ENCODE assay signal across 1 cellular context in the genomic region with DNA sequence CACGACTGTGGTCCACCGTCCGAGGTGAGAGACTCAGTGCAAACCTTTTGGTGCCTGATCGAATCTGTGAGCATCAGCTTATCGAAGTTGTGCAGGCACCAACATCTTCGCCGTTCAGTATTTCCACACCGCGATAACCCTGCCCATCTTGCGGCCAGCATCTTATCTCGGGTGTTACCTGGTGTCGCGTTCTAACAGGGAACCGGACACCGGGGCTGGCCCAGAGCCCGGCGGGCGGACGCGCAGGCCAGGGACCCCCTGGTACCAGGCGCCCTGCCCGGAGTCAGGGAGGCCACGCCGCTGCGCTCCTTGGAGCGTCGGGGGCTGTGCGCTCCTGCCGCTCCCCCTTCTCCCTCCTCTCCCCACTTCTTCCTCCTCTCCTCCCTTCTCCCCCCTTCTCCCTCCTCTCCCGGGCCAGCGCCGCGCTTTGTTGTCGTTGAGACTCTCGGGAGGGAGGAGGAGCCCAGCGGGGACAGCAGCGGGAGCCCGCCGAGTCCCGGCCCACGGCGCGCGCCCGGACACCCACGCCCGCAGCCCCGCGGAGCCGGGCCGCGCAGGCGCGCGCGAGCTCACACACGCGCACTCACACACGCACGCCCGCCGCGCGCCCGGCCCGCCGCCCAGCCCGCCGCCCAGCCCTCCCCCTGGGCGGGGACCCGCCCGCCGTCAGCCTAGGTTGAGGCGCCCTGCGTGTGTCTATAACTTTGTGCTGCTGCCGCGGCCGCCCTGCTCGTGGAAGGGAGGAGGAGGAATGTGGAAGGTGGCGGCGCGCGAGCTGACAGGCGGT.
TF ChIP-seq lines count a peak whose summit lies in the region.

No MANE protein-coding gene starts in this region.

TF ChIP-seq in K562, 482 proteins besides CTCF, POLR2A, EP300 and RAD21 (continued from another document and continues in another):
- TF ChIP-seq, protein P1, sequence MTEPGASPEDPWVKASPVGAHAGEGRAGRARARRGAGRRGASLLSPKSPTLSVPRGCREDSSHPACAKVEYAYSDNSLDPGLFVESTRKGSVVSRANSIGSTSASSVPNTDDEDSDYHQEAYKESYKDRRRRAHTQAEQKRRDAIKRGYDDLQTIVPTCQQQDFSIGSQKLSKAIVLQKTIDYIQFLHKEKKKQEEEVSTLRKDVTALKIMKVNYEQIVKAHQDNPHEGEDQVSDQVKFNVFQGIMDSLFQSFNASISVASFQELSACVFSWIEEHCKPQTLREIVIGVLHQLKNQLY (CRISPR knock-in tag; conservative IDR thresholded peaks at IDR 0.05): 0 out of 4 replicates have a peak, but pooled peaks of 1 of the 2 experiments have one; percentile 45
- TF ChIP-seq BHLHE40 (IDR thresholded peaks at IDR 0.05; ENCODE audit: low read length) (peak; percentile 41; the same call in 1 of the 2 replicates), CREM (IDR thresholded peaks at IDR 0.05; ENCODE audit: low read depth) (peak; percentile 79), RUNX1 (IDR thresholded peaks at IDR 0.05; ENCODE audit: low read depth) (peak; percentile 86), DMBX1 (CRISPR knock-in tag; IDR thresholded peaks at IDR 0.05; ENCODE audit: borderline replicate concordance) (peak; percentile 47; the same call in 1 of the 2 replicates), ZNF707 (CRISPR knock-in tag; conservative IDR thresholded peaks at IDR 0.05) (no peak), SMAD1 (IDR thresholded peaks at IDR 0.05; ENCODE audit: low read depth, low read length, partially characterized antibody) (no peak), ZNF589 (CRISPR knock-in tag; IDR thresholded peaks at IDR 0.05; ENCODE audit: low read depth) (peak; percentile 90), RNF2 (IDR thresholded peaks at IDR 0.05) (peak; percentile 88), ZNF263 (CRISPR knock-in tag; IDR thresholded peaks at IDR 0.05; ENCODE audit: borderline replicate concordance) (peak; percentile 67), NCOR1 (IDR thresholded peaks at IDR 0.05) (peak; percentile 93), CBFA2T3 (IDR thresholded peaks at IDR 0.05) (peak; percentile 97), SAP30 (IDR thresholded peaks at IDR 0.05; ENCODE audit: borderline replicate concordance, insufficient read depth, low read depth, low read length, poor library complexity, severe bottlenecking) (peak; percentile 20), ZNF644 (tag; IDR thresholded peaks at IDR 0.05; ENCODE audit: low read depth) (peak; percentile 23; the same call in 1 of the 2 replicates), ZBTB7A (IDR thresholded peaks at IDR 0.05; ENCODE audit: borderline replicate concordance, control insufficient read depth, low read depth, low read length) (peak; percentile 44; the same call in 1 of the 2 replicates), CBX3 (IDR thresholded peaks at IDR 0.05; ENCODE audit: borderline replicate concordance in 1 of 2, low read length in 2 of 2) (peak in 1 of 2 experiments; percentile 68; a peak in 1 of 3 replicates), HDAC2 (IDR thresholded peaks at IDR 0.05) (peak; percentile 88), NR2C1 (IDR thresholded peaks at IDR 0.05) (no peak), NR2C1 (tag; IDR thresholded peaks at IDR 0.05) (0 out of 2 replicates have a peak, but pooled peaks have one; percentile 45), ZFX (CRISPR knock-in tag; IDR thresholded peaks at IDR 0.05) (peak; percentile 69), NR4A1 (CRISPR knock-in tag; IDR thresholded peaks at IDR 0.05) (no peak), NR4A1 (tag; IDR thresholded peaks at IDR 0.05) (peak; percentile 76), ZNF766 (CRISPR knock-in tag; conservative IDR thresholded peaks at IDR 0.05) (peak; percentile 77; the same call in 1 of the 2 replicates), GATAD2B (IDR thresholded peaks at IDR 0.05; ENCODE audit: borderline replicate concordance) (peak; percentile 68; the same call in 1 of the 2 replicates), MTA2 (IDR thresholded peaks at IDR 0.05; ENCODE audit: low read depth) (peak; percentile 89), SIX5 (IDR thresholded peaks at IDR 0.05; ENCODE audit: borderline replicate concordance in 1 of 2, insufficient read depth in 1 of 2, low read depth in 1 of 2, low read length in 2 of 2) (no peak), ZFPM2 (CRISPR knock-in tag; IDR thresholded peaks at IDR 0.05) (no peak), CBFA2T2 (conservative IDR thresholded peaks at IDR 0.05) (peak; percentile 94), TAF1 (IDR thresholded peaks at IDR 0.05; ENCODE audit: control insufficient read depth, extremely low read depth, insufficient read depth, low read length, severe bottlenecking) (peak; percentile 60), BCOR (IDR thresholded peaks at IDR 0.05) (peak; percentile 94), SMARCE1 (IDR thresholded peaks at IDR 0.05) (peak; percentile 91), HMGN3 (IDR thresholded peaks at IDR 0.05; ENCODE audit: borderline replicate concordance, extremely low read depth, insufficient read length, low read depth, low read length) (peak; percentile 99), ZNF583 (CRISPR knock-in tag; IDR thresholded peaks at IDR 0.05) (0 out of 2 replicates have a peak, but pooled peaks have one; percentile 19), ZNF354B (CRISPR knock-in tag; IDR thresholded peaks at IDR 0.05) (no peak)
- TF ChIP-seq, protein P2, sequence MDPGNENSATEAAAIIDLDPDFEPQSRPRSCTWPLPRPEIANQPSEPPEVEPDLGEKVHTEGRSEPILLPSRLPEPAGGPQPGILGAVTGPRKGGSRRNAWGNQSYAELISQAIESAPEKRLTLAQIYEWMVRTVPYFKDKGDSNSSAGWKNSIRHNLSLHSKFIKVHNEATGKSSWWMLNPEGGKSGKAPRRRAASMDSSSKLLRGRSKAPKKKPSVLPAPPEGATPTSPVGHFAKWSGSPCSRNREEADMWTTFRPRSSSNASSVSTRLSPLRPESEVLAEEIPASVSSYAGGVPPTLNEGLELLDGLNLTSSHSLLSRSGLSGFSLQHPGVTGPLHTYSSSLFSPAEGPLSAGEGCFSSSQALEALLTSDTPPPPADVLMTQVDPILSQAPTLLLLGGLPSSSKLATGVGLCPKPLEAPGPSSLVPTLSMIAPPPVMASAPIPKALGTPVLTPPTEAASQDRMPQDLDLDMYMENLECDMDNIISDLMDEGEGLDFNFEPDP (CRISPR knock-in tag; IDR thresholded peaks at IDR 0.05): no peak
- TF ChIP-seq, protein P3, sequence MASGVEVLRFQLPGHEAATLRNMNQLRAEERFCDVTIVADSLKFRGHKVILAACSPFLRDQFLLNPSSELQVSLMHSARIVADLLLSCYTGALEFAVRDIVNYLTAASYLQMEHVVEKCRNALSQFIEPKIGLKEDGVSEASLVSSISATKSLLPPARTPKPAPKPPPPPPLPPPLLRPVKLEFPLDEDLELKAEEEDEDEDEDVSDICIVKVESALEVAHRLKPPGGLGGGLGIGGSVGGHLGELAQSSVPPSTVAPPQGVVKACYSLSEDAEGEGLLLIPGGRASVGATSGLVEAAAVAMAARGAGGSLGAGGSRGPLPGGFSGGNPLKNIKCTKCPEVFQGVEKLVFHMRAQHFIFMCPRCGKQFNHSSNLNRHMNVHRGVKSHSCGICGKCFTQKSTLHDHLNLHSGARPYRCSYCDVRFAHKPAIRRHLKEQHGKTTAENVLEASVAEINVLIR (CRISPR knock-in tag; IDR thresholded peaks at IDR 0.05): no peak
- TF ChIP-seq, protein P4, sequence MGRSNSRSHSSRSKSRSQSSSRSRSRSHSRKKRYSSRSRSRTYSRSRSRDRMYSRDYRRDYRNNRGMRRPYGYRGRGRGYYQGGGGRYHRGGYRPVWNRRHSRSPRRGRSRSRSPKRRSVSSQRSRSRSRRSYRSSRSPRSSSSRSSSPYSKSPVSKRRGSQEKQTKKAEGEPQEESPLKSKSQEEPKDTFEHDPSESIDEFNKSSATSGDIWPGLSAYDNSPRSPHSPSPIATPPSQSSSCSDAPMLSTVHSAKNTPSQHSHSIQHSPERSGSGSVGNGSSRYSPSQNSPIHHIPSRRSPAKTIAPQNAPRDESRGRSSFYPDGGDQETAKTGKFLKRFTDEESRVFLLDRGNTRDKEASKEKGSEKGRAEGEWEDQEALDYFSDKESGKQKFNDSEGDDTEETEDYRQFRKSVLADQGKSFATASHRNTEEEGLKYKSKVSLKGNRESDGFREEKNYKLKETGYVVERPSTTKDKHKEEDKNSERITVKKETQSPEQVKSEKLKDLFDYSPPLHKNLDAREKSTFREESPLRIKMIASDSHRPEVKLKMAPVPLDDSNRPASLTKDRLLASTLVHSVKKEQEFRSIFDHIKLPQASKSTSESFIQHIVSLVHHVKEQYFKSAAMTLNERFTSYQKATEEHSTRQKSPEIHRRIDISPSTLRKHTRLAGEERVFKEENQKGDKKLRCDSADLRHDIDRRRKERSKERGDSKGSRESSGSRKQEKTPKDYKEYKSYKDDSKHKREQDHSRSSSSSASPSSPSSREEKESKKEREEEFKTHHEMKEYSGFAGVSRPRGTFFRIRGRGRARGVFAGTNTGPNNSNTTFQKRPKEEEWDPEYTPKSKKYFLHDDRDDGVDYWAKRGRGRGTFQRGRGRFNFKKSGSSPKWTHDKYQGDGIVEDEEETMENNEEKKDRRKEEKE (IDR thresholded peaks at IDR 0.05; ENCODE audit: borderline replicate concordance in 1 of 2, control insufficient read depth in 1 of 2, low read depth in 2 of 2, low read length in 1 of 2): 0 out of 4 replicates have a peak, but pooled peaks of 1 of the 2 experiments have one; percentile 42
- TF ChIP-seq, protein P5, sequence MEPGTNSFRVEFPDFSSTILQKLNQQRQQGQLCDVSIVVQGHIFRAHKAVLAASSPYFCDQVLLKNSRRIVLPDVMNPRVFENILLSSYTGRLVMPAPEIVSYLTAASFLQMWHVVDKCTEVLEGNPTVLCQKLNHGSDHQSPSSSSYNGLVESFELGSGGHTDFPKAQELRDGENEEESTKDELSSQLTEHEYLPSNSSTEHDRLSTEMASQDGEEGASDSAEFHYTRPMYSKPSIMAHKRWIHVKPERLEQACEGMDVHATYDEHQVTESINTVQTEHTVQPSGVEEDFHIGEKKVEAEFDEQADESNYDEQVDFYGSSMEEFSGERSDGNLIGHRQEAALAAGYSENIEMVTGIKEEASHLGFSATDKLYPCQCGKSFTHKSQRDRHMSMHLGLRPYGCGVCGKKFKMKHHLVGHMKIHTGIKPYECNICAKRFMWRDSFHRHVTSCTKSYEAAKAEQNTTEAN (CRISPR knock-in tag; IDR thresholded peaks at IDR 0.05): peak; percentile 63; the same call in 1 of the 2 replicates
- TF ChIP-seq, protein P6, sequence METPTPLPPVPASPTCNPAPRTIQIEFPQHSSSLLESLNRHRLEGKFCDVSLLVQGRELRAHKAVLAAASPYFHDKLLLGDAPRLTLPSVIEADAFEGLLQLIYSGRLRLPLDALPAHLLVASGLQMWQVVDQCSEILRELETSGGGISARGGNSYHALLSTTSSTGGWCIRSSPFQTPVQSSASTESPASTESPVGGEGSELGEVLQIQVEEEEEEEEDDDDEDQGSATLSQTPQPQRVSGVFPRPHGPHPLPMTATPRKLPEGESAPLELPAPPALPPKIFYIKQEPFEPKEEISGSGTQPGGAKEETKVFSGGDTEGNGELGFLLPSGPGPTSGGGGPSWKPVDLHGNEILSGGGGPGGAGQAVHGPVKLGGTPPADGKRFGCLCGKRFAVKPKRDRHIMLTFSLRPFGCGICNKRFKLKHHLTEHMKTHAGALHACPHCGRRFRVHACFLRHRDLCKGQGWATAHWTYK (CRISPR knock-in tag; IDR thresholded peaks at IDR 0.05): peak; percentile 73; the same call in 1 of the 2 replicates
- TF ChIP-seq, protein P7, sequence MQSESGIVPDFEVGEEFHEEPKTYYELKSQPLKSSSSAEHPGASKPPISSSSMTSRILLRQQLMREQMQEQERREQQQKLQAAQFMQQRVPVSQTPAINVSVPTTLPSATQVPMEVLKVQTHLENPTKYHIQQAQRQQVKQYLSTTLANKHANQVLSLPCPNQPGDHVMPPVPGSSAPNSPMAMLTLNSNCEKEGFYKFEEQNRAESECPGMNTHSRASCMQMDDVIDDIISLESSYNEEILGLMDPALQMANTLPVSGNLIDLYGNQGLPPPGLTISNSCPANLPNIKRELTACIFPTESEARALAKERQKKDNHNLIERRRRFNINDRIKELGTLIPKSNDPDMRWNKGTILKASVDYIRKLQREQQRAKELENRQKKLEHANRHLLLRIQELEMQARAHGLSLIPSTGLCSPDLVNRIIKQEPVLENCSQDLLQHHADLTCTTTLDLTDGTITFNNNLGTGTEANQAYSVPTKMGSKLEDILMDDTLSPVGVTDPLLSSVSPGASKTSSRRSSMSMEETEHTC (IDR thresholded peaks at IDR 0.05): peak; percentile 56; the same call in 1 of the 2 replicates
- TF ChIP-seq, protein P8, sequence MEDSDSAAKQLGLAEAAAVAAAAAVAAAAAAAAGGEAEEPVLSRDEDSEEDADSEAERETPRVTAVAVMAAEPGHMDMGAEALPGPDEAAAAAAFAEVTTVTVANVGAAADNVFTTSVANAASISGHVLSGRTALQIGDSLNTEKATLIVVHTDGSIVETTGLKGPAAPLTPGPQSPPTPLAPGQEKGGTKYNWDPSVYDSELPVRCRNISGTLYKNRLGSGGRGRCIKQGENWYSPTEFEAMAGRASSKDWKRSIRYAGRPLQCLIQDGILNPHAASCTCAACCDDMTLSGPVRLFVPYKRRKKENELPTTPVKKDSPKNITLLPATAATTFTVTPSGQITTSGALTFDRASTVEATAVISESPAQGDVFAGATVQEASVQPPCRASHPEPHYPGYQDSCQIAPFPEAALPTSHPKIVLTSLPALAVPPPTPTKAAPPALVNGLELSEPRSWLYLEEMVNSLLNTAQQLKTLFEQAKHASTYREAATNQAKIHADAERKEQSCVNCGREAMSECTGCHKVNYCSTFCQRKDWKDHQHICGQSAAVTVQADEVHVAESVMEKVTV (CRISPR knock-in tag; IDR thresholded peaks at IDR 0.05): no peak
- TF ChIP-seq, protein P9, sequence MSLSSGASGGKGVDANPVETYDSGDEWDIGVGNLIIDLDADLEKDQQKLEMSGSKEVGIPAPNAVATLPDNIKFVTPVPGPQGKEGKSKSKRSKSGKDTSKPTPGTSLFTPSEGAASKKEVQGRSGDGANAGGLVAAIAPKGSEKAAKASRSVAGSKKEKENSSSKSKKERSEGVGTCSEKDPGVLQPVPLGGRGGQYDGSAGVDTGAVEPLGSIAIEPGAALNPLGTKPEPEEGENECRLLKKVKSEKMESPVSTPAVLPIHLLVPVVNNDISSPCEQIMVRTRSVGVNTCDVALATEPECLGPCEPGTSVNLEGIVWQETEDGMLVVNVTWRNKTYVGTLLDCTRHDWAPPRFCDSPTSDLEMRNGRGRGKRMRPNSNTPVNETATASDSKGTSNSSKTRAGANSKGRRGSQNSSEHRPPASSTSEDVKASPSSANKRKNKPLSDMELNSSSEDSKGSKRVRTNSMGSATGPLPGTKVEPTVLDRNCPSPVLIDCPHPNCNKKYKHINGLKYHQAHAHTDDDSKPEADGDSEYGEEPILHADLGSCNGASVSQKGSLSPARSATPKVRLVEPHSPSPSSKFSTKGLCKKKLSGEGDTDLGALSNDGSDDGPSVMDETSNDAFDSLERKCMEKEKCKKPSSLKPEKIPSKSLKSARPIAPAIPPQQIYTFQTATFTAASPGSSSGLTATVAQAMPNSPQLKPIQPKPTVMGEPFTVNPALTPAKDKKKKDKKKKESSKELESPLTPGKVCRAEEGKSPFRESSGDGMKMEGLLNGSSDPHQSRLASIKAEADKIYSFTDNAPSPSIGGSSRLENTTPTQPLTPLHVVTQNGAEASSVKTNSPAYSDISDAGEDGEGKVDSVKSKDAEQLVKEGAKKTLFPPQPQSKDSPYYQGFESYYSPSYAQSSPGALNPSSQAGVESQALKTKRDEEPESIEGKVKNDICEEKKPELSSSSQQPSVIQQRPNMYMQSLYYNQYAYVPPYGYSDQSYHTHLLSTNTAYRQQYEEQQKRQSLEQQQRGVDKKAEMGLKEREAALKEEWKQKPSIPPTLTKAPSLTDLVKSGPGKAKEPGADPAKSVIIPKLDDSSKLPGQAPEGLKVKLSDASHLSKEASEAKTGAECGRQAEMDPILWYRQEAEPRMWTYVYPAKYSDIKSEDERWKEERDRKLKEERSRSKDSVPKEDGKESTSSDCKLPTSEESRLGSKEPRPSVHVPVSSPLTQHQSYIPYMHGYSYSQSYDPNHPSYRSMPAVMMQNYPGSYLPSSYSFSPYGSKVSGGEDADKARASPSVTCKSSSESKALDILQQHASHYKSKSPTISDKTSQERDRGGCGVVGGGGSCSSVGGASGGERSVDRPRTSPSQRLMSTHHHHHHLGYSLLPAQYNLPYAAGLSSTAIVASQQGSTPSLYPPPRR (CRISPR knock-in tag; IDR thresholded peaks at IDR 0.05; ENCODE audit: borderline replicate concordance): no peak; the same call in 1 of the 2 replicates
